In the genomic region with DNA sequence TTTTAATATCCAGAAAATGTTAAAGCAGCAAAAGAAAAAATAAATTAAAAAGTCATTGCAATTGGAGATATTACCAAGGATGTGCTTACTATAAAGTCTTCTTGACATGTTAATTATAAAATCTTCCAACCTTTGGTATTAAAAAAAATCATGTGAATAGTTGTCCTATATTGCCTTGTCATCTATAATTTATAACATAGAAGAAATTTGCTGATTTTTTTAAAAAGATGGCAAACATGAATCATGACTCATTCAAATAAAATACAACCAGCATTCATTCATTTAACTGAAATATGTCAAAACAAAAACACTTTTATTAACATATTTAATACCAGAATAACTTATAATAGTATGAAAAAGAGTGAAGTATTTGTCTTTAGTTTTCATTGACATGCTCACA, we compare ENCODE assay signal across 24 cellular contexts.
"Had no signal": no experiment of that assay in that cellular context is flagged by ENCODE, and none has a peak within 500 bp of the region (broad histone marks: within the 10 kb centered on the region; RNA-seq: fewer than 3 reads in every experiment).

No MANE protein-coding gene starts in this region.

- H3K4me3 ChIP-seq: colonic mucosa, esophagus squamous epithelium, gastroesophageal sphincter, heart left ventricle, hepatocyte, left lung, lower lobe of right lung had no signal

- H3K27me3 ChIP-seq: colonic mucosa, esophagus squamous epithelium, gastroesophageal sphincter, heart left ventricle, left lung had no signal

- FAIRE-seq: endometrium had no signal

- H3K27ac ChIP-seq: colonic mucosa, epithelial cell of prostate, esophagus squamous epithelium, gastroesophageal sphincter, heart left ventricle, hepatocyte, left lung, lower lobe of right lung had no signal

- DNase-seq: colonic mucosa; cortex of kidney; effector CD8-positive, alpha-beta T cell; effector memory CD8-positive, alpha-beta T cell; endodermal cell; erythroblast; esophagus squamous epithelium; foreskin fibroblast; foreskin melanocyte; heart left ventricle; hypothalamus; immature natural killer cell; islet precursor cell; left cardiac atrium; left lung; left ventricle myocardium superior; lower lobe of right lung; mesenchymal stem cell; midbrain had no signal

- H3K9me3 ChIP-seq: colonic mucosa, esophagus squamous epithelium, gastroesophageal sphincter, heart left ventricle, left lung, lower lobe of right lung had no signal

- H3K4me1 ChIP-seq: colonic mucosa, esophagus squamous epithelium, heart left ventricle, left lung, lower lobe of right lung had no signal

- ATAC-seq: effector memory CD8-positive, alpha-beta T cell; esophagus mucosa; gastroesophageal sphincter; heart left ventricle; left cardiac atrium; left lung; left ventricle myocardium superior; lower lobe of right lung had no signal

- H3K4me2 ChIP-seq: hepatocyte had no signal

- H3K36me3 ChIP-seq: colonic mucosa, esophagus squamous epithelium, heart left ventricle, left lung, lower lobe of right lung had no signal

- H3K79me2 ChIP-seq: hepatocyte had no signal

- H2AFZ ChIP-seq: hepatocyte had no signal
